9 cellular contexts compared by ENCODE assay signal in the genomic region with DNA sequence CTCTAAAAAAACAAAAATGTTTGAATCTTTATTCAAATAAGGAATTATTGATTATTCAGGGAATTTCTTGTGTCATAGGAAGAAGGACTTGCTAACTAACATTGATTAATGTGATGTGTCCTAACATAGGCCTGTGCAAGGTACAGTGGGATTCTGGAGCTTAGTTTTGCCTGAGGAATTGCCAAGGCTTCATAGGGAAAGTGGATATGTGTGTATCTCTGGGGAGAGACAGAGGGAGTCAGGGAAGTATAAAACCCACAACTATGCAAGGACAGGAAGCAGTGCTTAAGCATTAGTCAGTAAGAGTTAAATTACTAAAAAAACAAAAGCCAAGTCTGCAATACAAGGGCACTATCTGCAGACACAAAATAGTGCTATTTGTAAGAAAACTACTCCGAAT. TPM values are rescaled to one million over a fixed set of nuclear protein-coding genes. Genes with fewer than 3 reads are reported as not detected.
DNase-seq lines count a peak whose midpoint lies in the region; ATAC-seq, FAIRE-seq and TF ChIP-seq lines count a peak whose summit lies in the region.
"Had no signal": no experiment of that assay in that cellular context is flagged by ENCODE, and none has a peak within 500 bp of the region (broad histone marks: within the 10 kb centered on the region; RNA-seq: fewer than 3 reads in every experiment).

No MANE protein-coding gene starts in this region.

- no peaks in the 10 kb centered on the region for H3K36me3 ChIP-seq in CD4-positive, alpha-beta memory T cell (ENCODE audit: insufficient read depth, low read length)
- H3K36me3 ChIP-seq in HUES64 (ENCODE audit: insufficient read depth, low read length) (no peaks in the 10 kb centered on the region), astrocyte (ENCODE audit: insufficient read depth, low read length) (no peaks in the 10 kb centered on the region), lower lobe of right lung (no peaks in the 10 kb centered on the region), esophagus muscularis mucosa (no peaks in the 10 kb centered on the region)
- H3K36me3 ChIP-seq: thoracic aorta had no signal

- CTCF ChIA-PET in CD4-positive, alpha-beta memory T cell (lab: Charles Lee; ENCODE audit: partially characterized antibody), result no interaction called here

- TF ChIP-seq CTCF in astrocyte (IDR thresholded peaks at IDR 0.05; ENCODE audit: insufficient read depth, low read depth, low read length) (no peak), lower lobe of right lung (IDR thresholded peaks at IDR 0.05) (no peak), esophagus muscularis mucosa (IDR thresholded peaks at IDR 0.05) (no peak)

- H3K4me3 ChIP-seq in CD4-positive, alpha-beta memory T cell (ENCODE audit: low read length in 2 of 2), result peak overlapping the region in 1 of 2 donors; percentile 11
- H3K4me3 ChIP-seq in HUES64 (ENCODE audit: low read length) (0 out of 2 replicates have a peak overlapping the region, but pooled peaks have one; percentile 5), astrocyte (ENCODE audit: insufficient read depth, low read depth, low read length) (peak overlapping the region; percentile 36), lower lobe of right lung (no peak overlapping the region), esophagus muscularis mucosa (no peak overlapping the region)
- H3K4me3 ChIP-seq: thoracic aorta had no signal

- peaks cover 4% of the 10 kb centered on the region for H4K20me1 ChIP-seq in astrocyte (ENCODE audit: insufficient read depth, low read length)

- TF ChIP-seq POLR2A in esophagus muscularis mucosa (IDR thresholded peaks at IDR 0.05; ENCODE audit: low read depth), result no peak

- peak overlapping the region; percentile 95 to 100 (median 97) for H3K27ac Mint-ChIP-seq in CD4-positive, alpha-beta memory T cell
- H3K27ac Mint-ChIP-seq in astrocyte (ENCODE audit: unreplicated experiment), result peak overlapping the region; percentile 93

- H3K9ac ChIP-seq in HUES64 (ENCODE audit: low read depth, low read length) (peak overlapping the region; percentile 55; the same call in 1 of the 2 replicates), astrocyte (ENCODE audit: low read length) (peak overlapping the region; percentile 69)

- H3K4me1 ChIP-seq in CD4-positive, alpha-beta memory T cell (ENCODE audit: insufficient read depth, low read length), result peaks cover 54% of the 10 kb centered on the region
- H3K4me1 ChIP-seq in HUES64 (ENCODE audit: insufficient read depth, low read length), result peaks cover 57% of the 10 kb centered on the region
- peaks cover 38% of the 10 kb centered on the region for H3K4me1 ChIP-seq in astrocyte (ENCODE audit: insufficient read depth, low read length)
- peaks cover 39% of the 10 kb centered on the region for H3K4me1 ChIP-seq in lower lobe of right lung
- peaks cover 19 to 42% (median 37%) of the 10 kb centered on the region in 4 donors for H3K4me1 ChIP-seq in esophagus muscularis mucosa

- ATAC-seq in lower lobe of right lung (peak; percentile 18 to 31), HG03025 (IDR thresholded peaks at IDR 0.05; ENCODE audit: low FRiP score, unreplicated experiment) (no peak)

- POLR2A ChIA-PET in CD4-positive, alpha-beta memory T cell (lab: Charles Lee; ENCODE audit: partially characterized antibody), result interaction anchor here (4.3 kb wide), 1 partner anchor 191 kb away, joined by 66 read pairs; a partner anchor contains a TSS

- H3K27me3 Mint-ChIP-seq in CD4-positive, alpha-beta memory T cell, result no peaks in the 10 kb centered on the region
- no peaks in the 10 kb centered on the region for H3K27me3 Mint-ChIP-seq in astrocyte (ENCODE audit: low read depth, unreplicated experiment)

- no peaks in the 10 kb centered on the region for H3K9me3 ChIP-seq in CD4-positive, alpha-beta memory T cell (ENCODE audit: control insufficient read depth in 1 of 2, low read length in 2 of 2)
- H3K9me3 ChIP-seq in HUES64 (ENCODE audit: insufficient read depth, low read depth, low read length) (no peaks in the 10 kb centered on the region), astrocyte (ENCODE audit: insufficient read depth, low read depth, low read length) (no peaks in the 10 kb centered on the region), lower lobe of right lung (no peaks in the 10 kb centered on the region), esophagus muscularis mucosa (no peaks in the 10 kb centered on the region)
- H3K9me3 ChIP-seq: thoracic aorta had no signal

- H3K27ac ChIP-seq in CD4-positive, alpha-beta memory T cell (ENCODE audit: low read depth, low read length), result peak overlapping the region; percentile 74
- H3K27ac ChIP-seq in HUES64 (ENCODE audit: low read depth, low read length) (peak overlapping the region; percentile 85), astrocyte (ENCODE audit: low read depth, low read length) (peak overlapping the region; percentile 93), lower lobe of right lung (peak overlapping the region; percentile 47), esophagus muscularis mucosa (replicated peaks in 1 of 4) (no peak overlapping the region)
- H3K27ac ChIP-seq: thoracic aorta had no signal

- intact Hi-C loops in CD4-positive, alpha-beta memory T cell (cut with micrococcal nuclease), result loop anchor here (2.0 kb wide), 1 partner anchor 59 kb away; a partner anchor contains a TSS
- intact Hi-C loops in lower lobe of right lung (cut with DNase I), result no loop called here
- intact Hi-C loops in esophagus muscularis mucosa (cut with DNase I), result no loop called here

- no peak overlapping the region for H2AFZ ChIP-seq in astrocyte (ENCODE audit: low read depth, low read length)

- no peak for DNase-seq in CD4-positive, alpha-beta memory T cell
- DNase-seq in astrocyte (ENCODE audit: low read depth) (peak; percentile 96), lower lobe of right lung (no peak), NCI-H146 treated with DMSO at 0.1 percent for 48 hours (lab: John Stamatoyannopoulos, UW; ENCODE audit: unreplicated experiment) (no peak), esophagus muscularis mucosa (ENCODE audit: extremely low spot score) (no peak), anterior cingulate cortex (lab: John Stamatoyannopoulos, UW) (no peak)

- no peaks in the 10 kb centered on the region for H3K27me3 ChIP-seq in CD4-positive, alpha-beta memory T cell (ENCODE audit: insufficient read depth, low read length)
- H3K27me3 ChIP-seq in HUES64 (ENCODE audit: insufficient read depth, low read length) (no peaks in the 10 kb centered on the region), astrocyte (ENCODE audit: insufficient read depth, low read length) (no peaks in the 10 kb centered on the region), lower lobe of right lung (ENCODE audit: low read depth) (no peaks in the 10 kb centered on the region), esophagus muscularis mucosa (no peaks in the 10 kb centered on the region)

- peak overlapping the region in 7 of 8 donors; percentile 62 to 89 (median 77) for H3K4me3 Mint-ChIP-seq in CD4-positive, alpha-beta memory T cell
- peak overlapping the region; percentile 52 for H3K4me3 Mint-ChIP-seq in astrocyte (ENCODE audit: unreplicated experiment)

- peak; percentile 89 for FAIRE-seq in astrocyte (lab: Jason Lieb, UNC)

- peak overlapping the region; percentile 79 for H3K4me2 ChIP-seq in astrocyte (ENCODE audit: low read length)

- H3K36me3 Mint-ChIP-seq in CD4-positive, alpha-beta memory T cell, result peaks cover 2 to 11% of the 10 kb centered on the region in 2 donors
- no peaks in the 10 kb centered on the region for H3K36me3 Mint-ChIP-seq in astrocyte (ENCODE audit: low read depth, unreplicated experiment)

- H3K4me1 Mint-ChIP-seq in CD4-positive, alpha-beta memory T cell, result peaks cover 48 to 68% (median 53%) of the 10 kb centered on the region in 4 donors
- peaks cover 47% of the 10 kb centered on the region for H3K4me1 Mint-ChIP-seq in astrocyte (ENCODE audit: low read depth, unreplicated experiment)

- TF ChIP-seq EP300 in esophagus muscularis mucosa (IDR thresholded peaks at IDR 0.05), result no peak

- H3K79me2 ChIP-seq in astrocyte (ENCODE audit: insufficient read depth, low read length), result peaks cover 51% of the 10 kb centered on the region

- WGBS in HUES64, result 81% methylated on average over 1 of the region's 1 CpG
- WGBS in esophagus muscularis mucosa, result 72% methylated on average over 1 of the region's 1 CpG

- H3K9me3 Mint-ChIP-seq in CD4-positive, alpha-beta memory T cell, result no peaks in the 10 kb centered on the region
- H3K9me3 Mint-ChIP-seq in astrocyte (ENCODE audit: unreplicated experiment), result no peaks in the 10 kb centered on the region

RNA-seq across cellular contexts. Expression of a gene that starts 59.6 kb away (rescaled TPM):
- 10 to 100 TPM; 20.0 to 21.8 TPM for total RNA-seq in CD4-positive, alpha-beta memory T cell
- polyA plus RNA-seq in CD4-positive, alpha-beta memory T cell, result 1 to 10 TPM; 3.8 to 9.0 TPM
- polyA plus RNA-seq in HUES64 (2013, experiment 1 of 2), result 13.7 TPM
- 11.5 TPM for polyA plus RNA-seq in HUES64 (2013, experiment 2 of 2)
- total RNA-seq in astrocyte (16.2 and 16.3 TPM in 2 replicates), lower lobe of right lung (16.6 TPM), esophagus muscularis mucosa (1 to 10 TPM; 4.7 to 8.7 (median 5.7) TPM)

Comparison
In these comparisons a context has a peak if more than half of its experiments do, and no peak if none do; other contexts are left out.
1. H3K27ac ChIP-seq: peak in CD4-positive, alpha-beta memory T cell (single experiment), HUES64 (single experiment), astrocyte (single experiment) and lower lobe of right lung (single experiment); none in esophagus muscularis mucosa (0 of 4).
2. H3K4me3 ChIP-seq: peak in HUES64 (single experiment) and astrocyte (single experiment); none in lower lobe of right lung (single experiment) and esophagus muscularis mucosa (0 of 4).